ENCODE assay signal across 1 cellular context in the genomic region with DNA sequence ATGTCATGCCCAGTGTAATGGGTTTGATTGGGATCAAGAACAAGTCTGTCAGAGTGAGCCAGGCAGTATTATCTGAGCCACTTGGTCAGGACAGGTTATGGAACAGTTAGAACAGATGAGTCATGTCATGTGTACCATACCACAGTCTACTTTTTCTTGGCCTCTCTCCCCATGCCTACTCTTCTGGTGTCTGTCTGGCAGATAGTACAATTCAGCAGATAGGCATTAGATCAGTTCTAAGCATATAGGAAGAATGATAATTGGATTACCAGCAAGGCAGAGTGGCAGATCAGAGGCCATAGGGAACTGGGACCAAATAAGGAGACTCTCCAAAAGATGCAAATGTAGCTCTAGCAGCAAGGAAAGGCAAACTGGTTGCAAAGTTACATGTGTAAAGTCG.
TF ChIP-seq lines count a peak whose summit lies in the region.

No MANE protein-coding gene starts in this region.

TF ChIP-seq in GM23338, 12 proteins besides CTCF, POLR2A, EP300 and RAD21 (continued from another document):
- TF ChIP-seq, protein P1, sequence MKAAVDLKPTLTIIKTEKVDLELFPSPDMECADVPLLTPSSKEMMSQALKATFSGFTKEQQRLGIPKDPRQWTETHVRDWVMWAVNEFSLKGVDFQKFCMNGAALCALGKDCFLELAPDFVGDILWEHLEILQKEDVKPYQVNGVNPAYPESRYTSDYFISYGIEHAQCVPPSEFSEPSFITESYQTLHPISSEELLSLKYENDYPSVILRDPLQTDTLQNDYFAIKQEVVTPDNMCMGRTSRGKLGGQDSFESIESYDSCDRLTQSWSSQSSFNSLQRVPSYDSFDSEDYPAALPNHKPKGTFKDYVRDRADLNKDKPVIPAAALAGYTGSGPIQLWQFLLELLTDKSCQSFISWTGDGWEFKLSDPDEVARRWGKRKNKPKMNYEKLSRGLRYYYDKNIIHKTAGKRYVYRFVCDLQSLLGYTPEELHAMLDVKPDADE (IDR thresholded peaks at IDR 0.05) = no peak
- no peak for TF ChIP-seq ZNF331 (CRISPR knock-in tag; IDR thresholded peaks at IDR 0.05; ENCODE audit: low read depth)
